In genomic region chr9:133971121-133971951, GRCh38 we compare ENCODE assay signal across 1 cellular context.
TF ChIP-seq lines count a peak whose summit lies in the region.

No MANE protein-coding gene starts in this region.

TF ChIP-seq in HepG2, 621 proteins besides CTCF, POLR2A, EP300 and RAD21 (continued from another document and continues in another):
- peak; percentile 96 for TF ChIP-seq ZNF687 (CRISPR knock-in tag; IDR thresholded peaks at IDR 0.05)
- TF ChIP-seq ZNF567 (CRISPR knock-in tag; IDR thresholded peaks at IDR 0.05; ENCODE audit: borderline replicate concordance) = no peak
- no peak for TF ChIP-seq PHB2 (IDR thresholded peaks at IDR 0.05; ENCODE audit: partially characterized antibody)
- no peak for TF ChIP-seq MTF1 (CRISPR knock-in tag; IDR thresholded peaks at IDR 0.05)
- no peak for TF ChIP-seq MTF2 (CRISPR knock-in tag; IDR thresholded peaks at IDR 0.05; ENCODE audit: borderline replicate concordance)
- peak; percentile 84 for TF ChIP-seq NR2F6 (IDR thresholded peaks at IDR 0.05)
- peak; percentile 93 for TF ChIP-seq NR2F6 (CRISPR knock-in tag; IDR thresholded peaks at IDR 0.05)
- TF ChIP-seq HNF4A (CRISPR knock-in tag; IDR thresholded peaks at IDR 0.05) = peak; percentile 55
- peak; percentile 86 for TF ChIP-seq MTA1 (CRISPR knock-in tag; IDR thresholded peaks at IDR 0.05; ENCODE audit: borderline replicate concordance)
- TF ChIP-seq ZNF407 (CRISPR knock-in tag; IDR thresholded peaks at IDR 0.05; ENCODE audit: not compliant biosample characterization) = peak; percentile 26
- no peak for TF ChIP-seq PAX8 (CRISPR knock-in tag; IDR thresholded peaks at IDR 0.05; ENCODE audit: borderline replicate concordance)
- TF ChIP-seq RXRA (CRISPR knock-in tag; IDR thresholded peaks at IDR 0.05) = peak; percentile 56
- no peak for TF ChIP-seq HHEX (CRISPR knock-in tag; IDR thresholded peaks at IDR 0.05)
- peak; percentile 41; the same call in 1 of the 2 replicates for TF ChIP-seq ZNF770 (CRISPR knock-in tag; IDR thresholded peaks at IDR 0.05)
- TF ChIP-seq ZNF780A (CRISPR knock-in tag; IDR thresholded peaks at IDR 0.05) = no peak
- no peak for TF ChIP-seq ZNF256 (CRISPR knock-in tag; conservative IDR thresholded peaks at IDR 0.05)
- TF ChIP-seq POGK (CRISPR knock-in tag; conservative IDR thresholded peaks at IDR 0.05) = no peak
- no peak for TF ChIP-seq NFKB2 (CRISPR knock-in tag; IDR thresholded peaks at IDR 0.05; ENCODE audit: borderline replicate concordance)
- 0 out of 2 replicates have a peak, but pooled peaks have one; percentile 32 for TF ChIP-seq THAP11 (CRISPR knock-in tag; IDR thresholded peaks at IDR 0.05)
- TF ChIP-seq SOX6 (IDR thresholded peaks at IDR 0.05) = no peak
- peak; percentile 51 for TF ChIP-seq SOX6 (CRISPR knock-in tag; IDR thresholded peaks at IDR 0.05)
- TF ChIP-seq ETV5 (CRISPR knock-in tag; IDR thresholded peaks at IDR 0.05; ENCODE audit: borderline replicate concordance) = peak; percentile 18; the same call in 1 of the 2 replicates
- peak; percentile 28 for TF ChIP-seq ZNF883 (CRISPR knock-in tag; IDR thresholded peaks at IDR 0.05; ENCODE audit: not compliant biosample characterization)
- no peak for TF ChIP-seq ZNF749 (CRISPR knock-in tag; IDR thresholded peaks at IDR 0.05; ENCODE audit: borderline replicate concordance)
- no peak for TF ChIP-seq ELF4 (CRISPR knock-in tag; IDR thresholded peaks at IDR 0.05; ENCODE audit: borderline replicate concordance)
- no peak for TF ChIP-seq STAT6 (CRISPR knock-in tag; IDR thresholded peaks at IDR 0.05; ENCODE audit: borderline replicate concordance)
- peak; percentile 55; the same call in 1 of the 2 replicates for TF ChIP-seq ZBTB38 (CRISPR knock-in tag; IDR thresholded peaks at IDR 0.05)
- peak; percentile 63 for TF ChIP-seq PAXIP1 (CRISPR knock-in tag; conservative IDR thresholded peaks at IDR 0.05)
- peak; percentile 20; the same call in 1 of the 2 replicates for TF ChIP-seq THRA (CRISPR knock-in tag; IDR thresholded peaks at IDR 0.05; ENCODE audit: borderline replicate concordance)
- 0 out of 2 replicates have a peak, but pooled peaks have one; percentile 28 for TF ChIP-seq ZNF274 (CRISPR knock-in tag; IDR thresholded peaks at IDR 0.05)
- no peak for TF ChIP-seq ETV6 (CRISPR knock-in tag; conservative IDR thresholded peaks at IDR 0.05)
- TF ChIP-seq ZNF253 (CRISPR knock-in tag; IDR thresholded peaks at IDR 0.05; ENCODE audit: borderline replicate concordance) = no peak
- no peak for TF ChIP-seq BORCS8-MEF2B (CRISPR knock-in tag; IDR thresholded peaks at IDR 0.05)
- peak; percentile 8; the same call in 1 of the 2 replicates for TF ChIP-seq SOX5 (CRISPR knock-in tag; IDR thresholded peaks at IDR 0.05; ENCODE audit: borderline replicate concordance)
